In genomic region chr21:45963225-45963555, GRCh38 we compare ENCODE assay signal across 17 cellular contexts. TPM values are rescaled to one million over a fixed set of nuclear protein-coding genes. Genes with fewer than 3 reads are reported as not detected.
DNase-seq lines count a peak whose midpoint lies in the region; ATAC-seq and TF ChIP-seq lines count a peak whose summit lies in the region.
"Had no signal": no experiment of that assay in that cellular context is flagged by ENCODE, and none has a peak within 500 bp of the region (broad histone marks: within the 10 kb centered on the region; RNA-seq: fewer than 3 reads in every experiment).

No MANE protein-coding gene starts in this region.

- no peaks in the 10 kb centered on the region for H3K27me3 ChIP-seq in CD8-positive, alpha-beta memory T cell (ENCODE audit: insufficient read depth, low read length, poor library complexity, severe bottlenecking)
- no peaks in the 10 kb centered on the region for H3K27me3 ChIP-seq in CD4-positive, alpha-beta memory T cell (ENCODE audit: insufficient read depth, low read length)

- no peak overlapping the region for H3K27ac Mint-ChIP-seq in CD8-positive, alpha-beta memory T cell
- no peak overlapping the region for H3K27ac Mint-ChIP-seq in CD4-positive, alpha-beta memory T cell
- H3K27ac Mint-ChIP-seq: B cell; CD8-positive, alpha-beta T cell had no signal

- H3K4me1 ChIP-seq in HEK293 (ENCODE audit: control insufficient read depth, insufficient read depth, low read length) = no peaks in the 10 kb centered on the region
- no peaks in the 10 kb centered on the region for H3K4me1 ChIP-seq in CD8-positive, alpha-beta memory T cell (ENCODE audit: insufficient read depth, low read length)
- H3K4me1 ChIP-seq in CD4-positive, alpha-beta memory T cell (ENCODE audit: insufficient read depth, low read length) = no peaks in the 10 kb centered on the region

- H3K27ac ChIP-seq in HEK293 (ENCODE audit: extremely low read depth, low read depth, low read length) = no peak overlapping the region
- H3K27ac ChIP-seq in CD8-positive, alpha-beta memory T cell (ENCODE audit: low read depth, low read length) = no peak overlapping the region
- no peak overlapping the region for H3K27ac ChIP-seq in CD4-positive, alpha-beta memory T cell (ENCODE audit: low read depth, low read length)
- H3K27ac ChIP-seq: KMS-11 had no signal

- peak; percentile 47 for ATAC-seq in left ventricle myocardium superior
- ATAC-seq: CD8-positive, alpha-beta T cell; HCT116; Panc1; SK-N-SH treated with all-trans-retinoic acid at 6 μM for 48 hours had no signal

- peaks cover 0 to 32% (median 1%) of the 10 kb centered on the region in 3 donors for H3K36me3 Mint-ChIP-seq in CD8-positive, alpha-beta memory T cell
- H3K36me3 Mint-ChIP-seq in CD4-positive, alpha-beta memory T cell = peaks cover 0 to 23% of the 10 kb centered on the region in 2 donors
- H3K36me3 Mint-ChIP-seq: CD8-positive, alpha-beta T cell had no signal

- peak; percentile 21 for DNase-seq in choroid plexus epithelial cell (ENCODE audit: low read depth)
- DNase-seq in left ventricle myocardium superior = no peak
- peak; percentile 10 for DNase-seq in skeletal muscle cell (ENCODE audit: low read depth)
- DNase-seq in CD8-positive, alpha-beta memory T cell = no peak
- DNase-seq in CD4-positive, alpha-beta memory T cell = no peak
- DNase-seq in SHP77 treated with DMSO at 0.1 percent for 48 hours (lab: John Stamatoyannopoulos, UW) = no peak
- DNase-seq: CD8-positive, alpha-beta T cell; DMS79 treated with DMSO at 0.1 percent for 48 hours; NCI-H1092; NCI-H2081 treated with DMSO at 0.1 percent for 48 hours; NCI-H510A treated with DMSO at 0.1 percent for 48 hours had no signal

- peaks cover 9 to 34% (median 26%) of the 10 kb centered on the region in 5 donors for H3K9me3 Mint-ChIP-seq in CD8-positive, alpha-beta memory T cell
- peaks cover 0 to 46% (median 23%) of the 10 kb centered on the region in 8 donors for H3K9me3 Mint-ChIP-seq in CD4-positive, alpha-beta memory T cell

- CTCF ChIA-PET in HEK293 (lab: Yijun Ruan, JAX) = interaction anchor here (0.7 to 3.5 kb wide), 2 partner anchors 10 to 538 kb away, joined by 4 to 14 read pairs; no protein-coding TSS in a partner anchor
- CTCF ChIA-PET in CD8-positive, alpha-beta memory T cell (lab: Charles Lee) = no interaction called here
- CTCF ChIA-PET in CD4-positive, alpha-beta memory T cell (lab: Charles Lee; ENCODE audit: partially characterized antibody) = no interaction called here

- peaks cover 0 to 7% (median 0%) of the 10 kb centered on the region in 3 donors for H3K4me1 Mint-ChIP-seq in CD8-positive, alpha-beta memory T cell
- H3K4me1 Mint-ChIP-seq in CD4-positive, alpha-beta memory T cell = peaks cover 0 to 2% (median under 1%) of the 10 kb centered on the region in 4 donors

- no peaks in the 10 kb centered on the region for H3K36me3 ChIP-seq in HEK293 (ENCODE audit: control insufficient read depth in 2 of 2, insufficient read depth in 1 of 2, low read length in 2 of 2)
- no peaks in the 10 kb centered on the region for H3K36me3 ChIP-seq in CD8-positive, alpha-beta memory T cell (ENCODE audit: insufficient read depth, low read length)
- H3K36me3 ChIP-seq in CD4-positive, alpha-beta memory T cell (ENCODE audit: insufficient read depth, low read length) = no peaks in the 10 kb centered on the region

- peaks cover 20 to 72% of the 10 kb centered on the region in 2 donors for H3K27me3 Mint-ChIP-seq in CD8-positive, alpha-beta memory T cell
- peaks cover 18 to 21% of the 10 kb centered on the region in 2 donors for H3K27me3 Mint-ChIP-seq in CD4-positive, alpha-beta memory T cell

- no peak for TF ChIP-seq CTCF in HEK293 (tag by site-specific recombination; IDR thresholded peaks at IDR 0.05)
- TF ChIP-seq CTCF in choroid plexus epithelial cell (conservative IDR thresholded peaks at IDR 0.05; ENCODE audit: low read depth, low read length) = no peak

- POLR2A ChIA-PET in HEK293 (lab: Yijun Ruan, JAX) = no interaction called here
- POLR2A ChIA-PET in CD8-positive, alpha-beta memory T cell (lab: Charles Lee) = no interaction called here
- POLR2A ChIA-PET in CD4-positive, alpha-beta memory T cell (lab: Charles Lee; ENCODE audit: partially characterized antibody) = no interaction called here

- no peak overlapping the region for H3K4me3 Mint-ChIP-seq in CD8-positive, alpha-beta memory T cell
- H3K4me3 Mint-ChIP-seq in CD4-positive, alpha-beta memory T cell = no peak overlapping the region
- H3K4me3 Mint-ChIP-seq: B cell; CD8-positive, alpha-beta T cell had no signal

- H3K4me3 ChIP-seq in HEK293 (ENCODE audit: low read depth, low read length) (no peak overlapping the region), choroid plexus epithelial cell (ENCODE audit: low read depth, low read length) (no peak overlapping the region), skeletal muscle cell (ENCODE audit: low read depth, low read length) (no peak overlapping the region)
- no peak overlapping the region for H3K4me3 ChIP-seq in CD8-positive, alpha-beta memory T cell (ENCODE audit: low read length)
- H3K4me3 ChIP-seq in CD4-positive, alpha-beta memory T cell (ENCODE audit: low read length in 2 of 2) = no peak overlapping the region

- intact Hi-C loops in left ventricle myocardium superior (cut with micrococcal nuclease) = no loop called here
- intact Hi-C loops in CD4-positive, alpha-beta memory T cell (cut with micrococcal nuclease) = no loop called here

- no peaks in the 10 kb centered on the region; the same call in 1 of the 2 replicates for H3K9me3 ChIP-seq in HEK293 (ENCODE audit: control insufficient read depth, insufficient read depth, low read depth, low read length)
- H3K9me3 ChIP-seq in CD8-positive, alpha-beta memory T cell (ENCODE audit: low read length) = no peaks in the 10 kb centered on the region
- H3K9me3 ChIP-seq in CD4-positive, alpha-beta memory T cell (ENCODE audit: control insufficient read depth in 1 of 2, low read length in 2 of 2) = no peaks in the 10 kb centered on the region

TF ChIP-seq in HEK293, 187 proteins besides CTCF, POLR2A, EP300 and RAD21:
- TF ChIP-seq ZNF660 (tag by site-specific recombination; IDR thresholded peaks at IDR 0.05) (no peak), ATF2 (tag by site-specific recombination; IDR thresholded peaks at IDR 0.05; ENCODE audit: low read depth) (0 out of 2 replicates have a peak, but pooled peaks have one; percentile 33)
TF ChIP-seq in HEK293: peak in this region for 1.

RNA-seq across cellular contexts. Expression of gene COL6A1, which starts 18.4 kb away (rescaled TPM):
- total RNA-seq in left ventricle myocardium superior = 188 TPM
- total RNA-seq in CD8-positive, alpha-beta memory T cell = 10 to 100 TPM; 12.1 to 13.1 TPM
- 1.6 TPM for polyA plus RNA-seq in CD8-positive, alpha-beta memory T cell
- total RNA-seq in CD4-positive, alpha-beta memory T cell = 1 to 10 TPM; 5.2 to 6.0 TPM
- polyA plus RNA-seq in CD4-positive, alpha-beta memory T cell = under 1 TPM in 1 of 2 donors, not detected in 1; 0.87 TPM

Comparison
In these comparisons a context has a peak if more than half of its experiments do, and no peak if none do; other contexts are left out.
1. DNase-seq: peak in choroid plexus epithelial cell (single experiment) and skeletal muscle cell (single experiment); none in left ventricle myocardium superior (single experiment), CD8-positive, alpha-beta memory T cell (0 of 5), CD4-positive, alpha-beta memory T cell (0 of 5) and SHP77 treated with DMSO at 0.1 percent for 48 hours (single experiment).
2. RNA of gene COL6A1, which starts 18.4 kb away (total RNA-seq): 188 TPM in left ventricle myocardium superior (single experiment); 12.1 to 13.1 TPM in CD8-positive, alpha-beta memory T cell and 5.2 to 6.0 TPM in CD4-positive, alpha-beta memory T cell; every median in the first group is over 10 times any median in the second.